ENCODE assay signal across 22 cellular contexts in the genomic region with DNA sequence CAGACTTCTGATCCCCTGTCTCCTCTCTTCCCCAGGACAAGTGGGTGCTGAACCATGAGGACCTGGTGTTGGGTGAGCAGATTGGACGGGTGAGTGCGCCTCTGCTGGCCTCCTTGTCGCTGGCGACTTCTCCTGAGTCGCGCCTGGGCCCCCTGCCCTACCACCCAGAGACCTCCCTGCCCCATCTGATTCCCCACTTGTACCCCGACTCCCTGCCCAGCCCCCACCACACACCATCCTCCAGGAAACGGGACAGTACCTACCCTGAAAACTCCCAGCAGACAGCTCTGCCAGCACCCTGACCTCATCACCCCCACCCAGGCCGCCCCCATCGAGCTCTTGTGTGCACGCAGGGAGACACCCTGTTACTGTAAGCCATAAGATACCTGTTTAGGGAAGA.
"Had no signal": no experiment of that assay in that cellular context is flagged by ENCODE, and none has a peak within 500 bp of the region (broad histone marks: within the 10 kb centered on the region; RNA-seq: fewer than 3 reads in every experiment).

No MANE protein-coding gene starts in this region.

- H3K4me1 ChIP-seq: foreskin keratinocyte, parathyroid adenoma, prostate gland had no signal

- H3K27ac ChIP-seq: foreskin keratinocyte, parathyroid adenoma, prostate gland, stomach, thoracic aorta had no signal

- H3K36me3 Mint-ChIP-seq: naive B cell had no signal

- DNase-seq: dermis blood vessel endothelial cell; effector CD4-positive, alpha-beta T cell; endodermal cell; erythroblast; foreskin keratinocyte; immature natural killer cell; left cardiac atrium; mesendoderm; naive B cell; spleen; stimulated activated CD4-positive, alpha-beta T cell treated with anti-CD3 and anti-CD28 coated beads, Interleukin-15, amount 100 ng/mL, for 24 hours; stimulated activated CD4-positive, alpha-beta T cell treated with anti-CD3 and anti-CD28 coated beads, Interleukin-1b, Interleukin-23, amount 100 ng/mL, for 48 hours; stimulated activated CD4-positive, alpha-beta T cell treated with anti-CD3 and anti-CD28 coated beads, Interleukin-4, amount 100 ng/mL, for 24 hours; stimulated activated naive CD4-positive, alpha-beta T cell; stomach; substantia nigra; trophoblast cell had no signal

- H3K9me3 ChIP-seq: prostate gland, spleen, stomach, thoracic aorta had no signal

- H3K9me3 Mint-ChIP-seq: endodermal cell, immature natural killer cell, naive B cell, nephron had no signal

- H3K27ac Mint-ChIP-seq: endodermal cell, immature natural killer cell, nephron had no signal

- H3K4me3 ChIP-seq: prostate gland, spleen, stomach, thoracic aorta had no signal

- H3K4me1 Mint-ChIP-seq: endodermal cell had no signal

- H3K27me3 Mint-ChIP-seq: naive B cell had no signal

- ATAC-seq: foreskin keratinocyte, left cardiac atrium, sciatic nerve had no signal

- H3K4me3 Mint-ChIP-seq: endodermal cell, immature natural killer cell, nephron had no signal

- H3K27me3 ChIP-seq: foreskin keratinocyte, stomach had no signal
